Comparison of ENCODE assay signal across 2 cellular contexts in genomic region chr4:90689739-90690138, GRCh38.
TF ChIP-seq lines count a peak whose summit lies in the region.

No MANE protein-coding gene starts in this region.

TF ChIP-seq in GM23338, 12 proteins besides CTCF, POLR2A, EP300 and RAD21 (continued from another document):
- TF ChIP-seq ZNF462 (CRISPR knock-in tag; IDR thresholded peaks at IDR 0.05) (no peak), ZNF331 (CRISPR knock-in tag; IDR thresholded peaks at IDR 0.05; ENCODE audit: low read depth) (no peak), NANOG (IDR thresholded peaks at IDR 0.05; ENCODE audit: borderline replicate concordance) (no peak), STAT1 (IDR thresholded peaks at IDR 0.05; ENCODE audit: unreplicated experiment) (no peak), REST (IDR thresholded peaks at IDR 0.05; ENCODE audit: unreplicated experiment) (no peak)
TF ChIP-seq in GM23338: peak in this region for 0.

TF ChIP-seq in HepG2, 621 proteins besides CTCF, POLR2A, EP300 and RAD21:
- TF ChIP-seq PRDM15 (CRISPR knock-in tag; IDR thresholded peaks at IDR 0.05) (no peak), BORCS8-MEF2B (CRISPR knock-in tag; IDR thresholded peaks at IDR 0.05) (no peak), ISL2 (CRISPR knock-in tag; IDR thresholded peaks at IDR 0.05) (no peak), CEBPZ (IDR thresholded peaks at IDR 0.05; ENCODE audit: low read length) (no peak), RFX3 (CRISPR knock-in tag; IDR thresholded peaks at IDR 0.05) (no peak), PREB (CRISPR knock-in tag; IDR thresholded peaks at IDR 0.05) (no peak), TEAD2 (CRISPR knock-in tag; IDR thresholded peaks at IDR 0.05) (no peak), TBP (CRISPR knock-in tag; IDR thresholded peaks at IDR 0.05) (no peak), ZBTB2 (CRISPR knock-in tag; IDR thresholded peaks at IDR 0.05; ENCODE audit: low read depth) (no peak)
TF ChIP-seq in HepG2: peak in this region for 0.
